ENCODE assay signal across 18 cellular contexts in the genomic region with DNA sequence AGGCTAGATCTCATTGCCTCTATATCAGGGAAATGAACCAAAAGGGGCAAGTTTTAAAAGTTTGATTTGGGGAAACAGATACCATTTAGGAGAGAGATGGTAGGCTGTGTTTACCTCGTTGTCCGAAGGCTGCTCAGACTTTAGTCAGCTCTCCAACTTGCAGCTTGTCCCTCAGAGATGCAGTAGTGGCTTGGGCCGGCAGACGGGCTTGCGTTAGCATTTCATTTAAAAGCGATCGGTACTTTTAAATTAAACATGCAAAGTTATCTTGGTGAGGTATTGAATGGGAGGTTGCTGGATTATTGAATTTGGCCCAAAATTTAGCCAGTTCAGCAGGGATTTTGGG. TPM values are rescaled to one million over a fixed set of nuclear protein-coding genes. Genes with fewer than 3 reads are reported as not detected.
DNase-seq lines count a peak whose midpoint lies in the region; ATAC-seq and TF ChIP-seq lines count a peak whose summit lies in the region.
"Had no signal": no experiment of that assay in that cellular context is flagged by ENCODE, and none has a peak within 500 bp of the region (broad histone marks: within the 10 kb centered on the region; RNA-seq: fewer than 3 reads in every experiment).

No MANE protein-coding gene starts in this region.

- H3K27me3 ChIP-seq in HUES64 (ENCODE audit: insufficient read depth, low read length) (no peaks in the 10 kb centered on the region), iPS-20b (ENCODE audit: insufficient read depth, low read length) (no peaks in the 10 kb centered on the region), psoas muscle (ENCODE audit: insufficient read depth in 3 of 3, low read length in 2 of 3) (no peaks in the 10 kb centered on the region)

- 45% methylated on average over 7 of the region's 7 CpGs for WGBS in HUES64
- 68 to 84% (median 76%) methylated on average over 7 of the region's 7 CpGs for WGBS in psoas muscle, 3 donors

- H3K9me3 Mint-ChIP-seq in activated T-helper 17 cell treated with anti-CD3 and anti-CD28 coated beads, Interleukin-2, amount 50 U/mL, for 72 hours: no peaks in the 10 kb centered on the region
- no peaks in the 10 kb centered on the region for H3K9me3 Mint-ChIP-seq in activated CD4-positive, alpha-beta T cell treated with anti-CD3 and anti-CD28 coated beads, Interleukin-2, amount 10 ng/mL, durations not matched to agents 7 days and 5 days
- H3K9me3 Mint-ChIP-seq: CD8-positive, alpha-beta T cell; T-helper 2 cell treated with Interferon-gamma antibody and Interleukin-4, amounts not matched to agents 5 μg/mL and 100 μg/mL, for 36 hours had no signal

- no peaks in the 10 kb centered on the region for H3K36me3 Mint-ChIP-seq in activated T-helper 17 cell treated with anti-CD3 and anti-CD28 coated beads, Interleukin-2, amount 50 U/mL, for 72 hours (ENCODE audit: low read depth)
- H3K36me3 Mint-ChIP-seq in activated CD4-positive, alpha-beta T cell treated with anti-CD3 and anti-CD28 coated beads, Interleukin-2, amount 10 ng/mL, durations not matched to agents 7 days and 5 days (ENCODE audit: low read depth): peaks cover 2% of the 10 kb centered on the region

- no peak for TF ChIP-seq CTCF in psoas muscle (IDR thresholded peaks at IDR 0.05)

- H3K27ac ChIP-seq in HUES64 (ENCODE audit: low read depth, low read length) (no peak overlapping the region), iPS-20b (ENCODE audit: low read length) (no peak overlapping the region), psoas muscle (no peak overlapping the region)

- H3K4me3 ChIP-seq in HUES64 (ENCODE audit: low read length) (no peak overlapping the region), iPS-20b (ENCODE audit: low read length) (no peak overlapping the region; the same call in 1 of the 2 replicates), psoas muscle (peak overlapping the region; percentile 21)

- H3K36me3 ChIP-seq in HUES64 (ENCODE audit: insufficient read depth, low read length) (no peaks in the 10 kb centered on the region), iPS-20b (ENCODE audit: insufficient read depth, low read depth, low read length) (no peaks in the 10 kb centered on the region), psoas muscle (ENCODE audit: insufficient read depth in 1 of 2, low read depth in 1 of 2) (no peaks in the 10 kb centered on the region)

- DNase-seq in psoas muscle (no peak), glomerular visceral epithelial cell (ENCODE audit: extremely low spot score) (no peak), NCI-H2081 (lab: John Stamatoyannopoulos, UW) (no peak), NCI-H2029 treated with DMSO at 0.1 percent for 48 hours (lab: John Stamatoyannopoulos, UW) (no peak)
- no peak for DNase-seq in activated CD4-positive, alpha-beta T cell treated with anti-CD3 and anti-CD28 coated beads, Interleukin-2, amount 10 ng/mL, durations not matched to agents 7 days and 5 days
- DNase-seq: activated CD4-positive, alpha-beta T cell treated with anti-CD3 and anti-CD28 coated beads for 1 hour; CD8-positive, alpha-beta T cell; cortex of kidney; Kasumi-1; kidney glomerular epithelial cell; midbrain; NCI-H1092; NCI-H748 treated with DMSO at 0.1 percent for 48 hours had no signal

- intact Hi-C loops in psoas muscle (cut with DNase I): no loop called here

- H3K27ac Mint-ChIP-seq in activated T-helper 17 cell treated with anti-CD3 and anti-CD28 coated beads, Interleukin-2, amount 50 U/mL, for 72 hours: peak overlapping the region; percentile 58
- H3K27ac Mint-ChIP-seq in activated CD4-positive, alpha-beta T cell treated with anti-CD3 and anti-CD28 coated beads, Interleukin-2, amount 10 ng/mL, durations not matched to agents 7 days and 5 days: no peak overlapping the region
- H3K27ac Mint-ChIP-seq: activated naive CD8-positive, alpha-beta T cell; CD8-positive, alpha-beta T cell; T-helper 2 cell treated with Interferon-gamma antibody and Interleukin-4, amounts not matched to agents 5 μg/mL and 100 μg/mL, for 36 hours had no signal

- POLR2A ChIA-PET in activated CD4-positive, alpha-beta T cell treated with anti-CD3 and anti-CD28 coated beads, Interleukin-2, amount 10 ng/mL, durations not matched to agents 7 days and 5 days (lab: Charles Lee): no interaction called here

- H3K27me3 Mint-ChIP-seq in activated T-helper 17 cell treated with anti-CD3 and anti-CD28 coated beads, Interleukin-2, amount 50 U/mL, for 72 hours: no peaks in the 10 kb centered on the region
- no peaks in the 10 kb centered on the region for H3K27me3 Mint-ChIP-seq in activated CD4-positive, alpha-beta T cell treated with anti-CD3 and anti-CD28 coated beads, Interleukin-2, amount 10 ng/mL, durations not matched to agents 7 days and 5 days
- H3K27me3 Mint-ChIP-seq: activated naive CD8-positive, alpha-beta T cell had no signal

- H3K4me3 Mint-ChIP-seq in activated T-helper 17 cell treated with anti-CD3 and anti-CD28 coated beads, Interleukin-2, amount 50 U/mL, for 72 hours: no peak overlapping the region
- H3K4me3 Mint-ChIP-seq in activated CD4-positive, alpha-beta T cell treated with anti-CD3 and anti-CD28 coated beads, Interleukin-2, amount 10 ng/mL, durations not matched to agents 7 days and 5 days: no peak overlapping the region
- H3K4me3 Mint-ChIP-seq: activated naive CD8-positive, alpha-beta T cell; CD8-positive, alpha-beta T cell; T-helper 2 cell treated with Interferon-gamma antibody and Interleukin-4, amounts not matched to agents 5 μg/mL and 100 μg/mL, for 36 hours had no signal

- peaks cover 35% of the 10 kb centered on the region for H3K4me1 ChIP-seq in HUES64 (ENCODE audit: insufficient read depth, low read length)
- peaks cover 35% of the 10 kb centered on the region for H3K4me1 ChIP-seq in iPS-20b (ENCODE audit: insufficient read depth, low read length)
- H3K4me1 ChIP-seq in psoas muscle: peaks cover 30% of the 10 kb centered on the region

- peak overlapping the region; percentile 43; the same call in 1 of the 2 replicates for H3K9ac ChIP-seq in HUES64 (ENCODE audit: low read depth, low read length)
- peak overlapping the region; percentile 9; the same call in 1 of the 2 replicates for H3K9ac ChIP-seq in iPS-20b (ENCODE audit: low read depth, low read length)

- CTCF ChIA-PET in activated CD4-positive, alpha-beta T cell treated with anti-CD3 and anti-CD28 coated beads, Interleukin-2, amount 10 ng/mL, durations not matched to agents 7 days and 5 days (lab: Charles Lee): no interaction called here

- ATAC-seq in activated T-helper 17 cell treated with anti-CD3 and anti-CD28 coated beads, Interleukin-2, amount 50 U/mL, for 72 hours (replicated peaks): no peak
- no peak for ATAC-seq in psoas muscle
- ATAC-seq: CD8-positive, alpha-beta T cell had no signal

- peaks cover 15% of the 10 kb centered on the region for H3K4me1 Mint-ChIP-seq in activated T-helper 17 cell treated with anti-CD3 and anti-CD28 coated beads, Interleukin-2, amount 50 U/mL, for 72 hours
- peaks cover 21% of the 10 kb centered on the region for H3K4me1 Mint-ChIP-seq in activated CD4-positive, alpha-beta T cell treated with anti-CD3 and anti-CD28 coated beads, Interleukin-2, amount 10 ng/mL, durations not matched to agents 7 days and 5 days

- H3K9me3 ChIP-seq in HUES64 (ENCODE audit: insufficient read depth, low read depth, low read length) (no peaks in the 10 kb centered on the region), iPS-20b (ENCODE audit: insufficient read depth, low read depth, low read length) (no peaks in the 10 kb centered on the region), psoas muscle (no peaks in the 10 kb centered on the region)

RNA-seq across cellular contexts. Expression of gene EEFSEC, which starts 26.2 kb away (rescaled TPM):
- 12.4 TPM for polyA plus RNA-seq in HUES64 (2013, experiment 1 of 2)
- 11.5 TPM for polyA plus RNA-seq in HUES64 (2013, experiment 2 of 2)
- total RNA-seq in activated T-helper 17 cell treated with anti-CD3 and anti-CD28 coated beads, Interleukin-2, amount 50 U/mL, for 72 hours: 10 to 100 TPM; 10.5 to 12.8 TPM
- total RNA-seq in psoas muscle: 10 to 100 TPM; 13.3 to 18.9 (median 17.2) TPM
- polyA plus RNA-seq in psoas muscle: 10 to 100 TPM; 10.7 to 14.0 (median 12.5) TPM
- total RNA-seq in activated CD4-positive, alpha-beta T cell treated with anti-CD3 and anti-CD28 coated beads, Interleukin-2, amount 10 ng/mL, durations not matched to agents 7 days and 5 days: 10 to 100 TPM; 16.6 to 17.1 TPM

RNA-seq across cellular contexts. Expression of gene RUVBL1, which starts 55.8 kb away (rescaled TPM):
- polyA plus RNA-seq in HUES64 (2013, experiment 1 of 2): 117 TPM
- polyA plus RNA-seq in HUES64 (2013, experiment 2 of 2): 127 TPM
- 10 to 100 TPM; 37.6 to 95.2 TPM for total RNA-seq in activated T-helper 17 cell treated with anti-CD3 and anti-CD28 coated beads, Interleukin-2, amount 50 U/mL, for 72 hours
- total RNA-seq in psoas muscle: 10 to 100 TPM; 12.9 to 21.0 (median 15.4) TPM
- polyA plus RNA-seq in psoas muscle: 10 to 100 TPM; 19.6 to 53.9 (median 38.0) TPM
- 10 to 100 TPM; 58.3 to 58.7 TPM for total RNA-seq in activated CD4-positive, alpha-beta T cell treated with anti-CD3 and anti-CD28 coated beads, Interleukin-2, amount 10 ng/mL, durations not matched to agents 7 days and 5 days
